In the genomic region with DNA sequence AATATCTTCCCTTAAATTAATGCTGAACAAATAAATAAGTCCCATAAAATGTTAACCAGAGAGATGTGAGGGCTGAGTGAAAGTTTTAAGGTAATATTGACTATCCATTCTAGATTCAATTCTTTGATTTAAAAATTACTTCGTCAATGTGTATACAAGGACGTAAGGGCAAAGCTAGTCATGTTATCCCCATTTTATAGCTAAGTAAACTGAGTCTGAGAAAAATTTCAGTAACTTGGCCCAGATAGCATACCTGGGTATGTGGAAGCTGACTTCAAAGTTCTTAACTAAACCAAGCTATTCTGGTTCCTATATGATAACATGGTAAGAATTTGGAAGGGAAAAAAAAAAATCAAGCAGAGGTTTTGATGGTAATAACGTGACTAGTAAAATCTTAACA, we compare ENCODE assay signal across 28 cellular contexts.
"Had no signal": no experiment of that assay in that cellular context is flagged by ENCODE, and none has a peak within 500 bp of the region (broad histone marks: within the 10 kb centered on the region; RNA-seq: fewer than 3 reads in every experiment).

No MANE protein-coding gene starts in this region.

- H3K27ac Mint-ChIP-seq: dendritic cell treated with granulocyte-macrophage colony-stimulating factor and Interleukin-4, amounts not matched to agents 40 ng/mL and 50 ng/mL, for 4 days; effector memory CD8-positive, alpha-beta T cell; endodermal cell had no signal

- FAIRE-seq: colon, endometrium, endothelial cell of umbilical vein had no signal

- H3K4me1 ChIP-seq: colonic mucosa, foreskin keratinocyte, gastrocnemius medialis, gastroesophageal sphincter, heart left ventricle, heart right ventricle had no signal

- ATAC-seq: effector memory CD8-positive, alpha-beta T cell; esophagus mucosa; foreskin keratinocyte; gastrocnemius medialis; gastroesophageal sphincter; heart left ventricle; heart right ventricle had no signal

- H3K4me3 ChIP-seq: colonic mucosa, coronary artery, dorsolateral prefrontal cortex, esophagus muscularis mucosa, esophagus squamous epithelium, gastrocnemius medialis, gastroesophageal sphincter, heart left ventricle, heart right ventricle had no signal

- H3K9me3 ChIP-seq: colonic mucosa, esophagus muscularis mucosa, esophagus squamous epithelium, gastrocnemius medialis, gastroesophageal sphincter had no signal

- H3K27me3 ChIP-seq: colonic mucosa, dorsolateral prefrontal cortex, esophagus muscularis mucosa, esophagus squamous epithelium, foreskin keratinocyte, gastrocnemius medialis, gastroesophageal sphincter, heart left ventricle, heart right ventricle had no signal

- H3K27ac ChIP-seq: colonic mucosa, coronary artery, dorsolateral prefrontal cortex, epithelial cell of prostate, esophagus muscularis mucosa, esophagus squamous epithelium, foreskin keratinocyte, gastrocnemius medialis, gastroesophageal sphincter, heart left ventricle, heart right ventricle had no signal

- DNase-seq: colonic mucosa; cortex of kidney; dermis blood vessel endothelial cell; dorsolateral prefrontal cortex; effector CD4-positive, alpha-beta T cell; effector CD8-positive, alpha-beta T cell; effector memory CD4-positive, alpha-beta T cell; effector memory CD8-positive, alpha-beta T cell; endodermal cell; erythroblast; esophagus squamous epithelium; foreskin fibroblast; foreskin keratinocyte; foreskin melanocyte; gastrocnemius medialis; glutamatergic neuron; head of caudate nucleus; heart left ventricle; heart right ventricle had no signal

- H3K27me3 Mint-ChIP-seq: dendritic cell treated with granulocyte-macrophage colony-stimulating factor and Interleukin-4, amounts not matched to agents 40 ng/mL and 50 ng/mL, for 4 days; effector memory CD8-positive, alpha-beta T cell had no signal

- H3K4me1 Mint-ChIP-seq: endodermal cell had no signal

- H3K36me3 ChIP-seq: colonic mucosa, esophagus muscularis mucosa, esophagus squamous epithelium, gastrocnemius medialis, gastroesophageal sphincter, heart left ventricle, heart right ventricle had no signal

- H3K4me3 Mint-ChIP-seq: dendritic cell treated with granulocyte-macrophage colony-stimulating factor and Interleukin-4, amounts not matched to agents 40 ng/mL and 50 ng/mL, for 4 days; effector memory CD8-positive, alpha-beta T cell; endodermal cell had no signal
